18 cellular contexts compared by ENCODE assay signal in genomic region chr2:217831306-217831705, GRCh38.
"Had no signal": no experiment of that assay in that cellular context is flagged by ENCODE, and none has a peak within 500 bp of the region (broad histone marks: within the 10 kb centered on the region; RNA-seq: fewer than 3 reads in every experiment).

No MANE protein-coding gene starts in this region.

- H3K36me3 ChIP-seq: colonic mucosa, SJCRH30 had no signal

- H3K4me3 ChIP-seq: adrenal gland, colonic mucosa, mucosa of descending colon, SJCRH30, upper lobe of left lung had no signal

- H3K9me3 ChIP-seq: adrenal gland, colonic mucosa, mucosa of descending colon, SJCRH30, upper lobe of left lung had no signal

- H3K27me3 ChIP-seq: adrenal gland, colonic mucosa, SJCRH30, upper lobe of left lung had no signal

- H3K27ac ChIP-seq: colonic mucosa, SJCRH30 had no signal

- ATAC-seq: activated CD4-positive, alpha-beta T cell treated with anti-CD3 and anti-CD28 coated beads for 36 hours; mucosa of descending colon; stimulated activated naive CD8-positive, alpha-beta T cell treated with anti-CD3 and anti-CD28 coated beads, Interleukin-15, amount 100 ng/mL, for 72 hours; WTC11 had no signal

- H3K4me1 ChIP-seq: colonic mucosa had no signal

- DNase-seq: activated CD4-positive, alpha-beta T cell treated with anti-CD3 and anti-CD28 coated beads for 36 hours; activated CD4-positive, alpha-beta T cell treated with anti-CD3 and anti-CD28 coated beads, Interleukin-2, amount 50 U/mL, for 4 hours; activated CD8-positive, alpha-beta memory T cell treated with anti-CD3 and anti-CD28 coated beads for 24 hours; activated CD8-positive, alpha-beta memory T cell treated with anti-CD3 and anti-CD28 coated beads, Interleukin-2, amount 50 U/mL, for 4 hours; activated naive CD4-positive, alpha-beta T cell; activated T-cell treated with anti-CD3 and anti-CD28 coated beads, Interleukin-2, amount 50 U/mL, for 24 hours; adrenal gland; colonic mucosa; hippocampal formation; mesendoderm; mucosa of descending colon; naive B cell; stimulated activated CD4-positive, alpha-beta T cell treated with anti-CD3 and anti-CD28 coated beads, Interleukin-1b, Interleukin-23, amount 100 ng/mL, for 48 hours; stimulated activated naive CD8-positive, alpha-beta T cell treated with anti-CD3 and anti-CD28 coated beads, Interleukin-15, amount 100 ng/mL, for 72 hours; T-helper 9 cell; upper lobe of left lung had no signal
